Comparison of ENCODE assay signal across 11 cellular contexts in genomic region chr17:65155622-65156021, GRCh38. TPM values are rescaled to one million over a fixed set of nuclear protein-coding genes. Genes with fewer than 3 reads are reported as not detected.
DNase-seq lines count a peak whose midpoint lies in the region; ATAC-seq and TF ChIP-seq lines count a peak whose summit lies in the region.
"Had no signal": no experiment of that assay in that cellular context is flagged by ENCODE, and none has a peak within 500 bp of the region (broad histone marks: within the 10 kb centered on the region; RNA-seq: fewer than 3 reads in every experiment).

No MANE protein-coding gene starts in this region.

- TF ChIP-seq POLR2A in thyroid gland (IDR thresholded peaks at IDR 0.05) = no peak

- H3K4me3 ChIP-seq in fibroblast of villous mesenchyme (ENCODE audit: low read depth, low read length) (no peak overlapping the region), thyroid gland (replicated peaks in 1 of 3) (no peak overlapping the region)
- H3K4me3 ChIP-seq: suprapubic skin had no signal

- intact Hi-C loops in thyroid gland (cut with DNase I) = no loop called here

- no peak overlapping the region for H3K27ac ChIP-seq in thyroid gland
- H3K27ac ChIP-seq: suprapubic skin had no signal

- ATAC-seq in GM18520 (IDR thresholded peaks at IDR 0.05; ENCODE audit: unreplicated experiment) (peak; percentile 15), GM21423 (IDR thresholded peaks at IDR 0.05; ENCODE audit: unreplicated experiment) (peak; percentile 49), HG03175 (IDR thresholded peaks at IDR 0.05; ENCODE audit: unreplicated experiment) (peak; percentile 54)

- H3K4me1 ChIP-seq in thyroid gland = no peaks in the 10 kb centered on the region
- H3K4me1 ChIP-seq: suprapubic skin had no signal

- H3K27me3 ChIP-seq in thyroid gland = no peaks in the 10 kb centered on the region
- H3K27me3 ChIP-seq: suprapubic skin had no signal

- 57 to 63% methylated on average over 2 of the region's 2 CpGs for WGBS in thyroid gland, 2 donors

- H3K9me3 ChIP-seq in thyroid gland = no peaks in the 10 kb centered on the region
- H3K9me3 ChIP-seq: suprapubic skin had no signal

- TF ChIP-seq CTCF in fibroblast of villous mesenchyme (IDR thresholded peaks at IDR 0.05; ENCODE audit: insufficient read depth, low read depth, low read length) (no peak), thyroid gland (IDR thresholded peaks at IDR 0.05) (no peak)

- H3K36me3 ChIP-seq in thyroid gland = no peaks in the 10 kb centered on the region
- H3K36me3 ChIP-seq: suprapubic skin had no signal

- DNase-seq in fibroblast of villous mesenchyme (ENCODE audit: low read depth) = peak; percentile 17
- no peak for DNase-seq in thyroid gland
- DNase-seq in H4 (ENCODE audit: low spot score) = no peak
- DNase-seq in COLO668 (lab: John Stamatoyannopoulos, UW; ENCODE audit: unreplicated experiment) = no peak
- no peak for DNase-seq in SK-N-DZ (ENCODE audit: low spot score)
- DNase-seq: NCI-H748 treated with DMSO at 0.1 percent for 48 hours; stimulated activated CD4-positive, alpha-beta T cell treated with anti-CD3 and anti-CD28 coated beads, Interleukin-4, amount 100 ng/mL, for 1 hour had no signal

RNA-seq across cellular contexts. Expression of gene RGS9, which starts 18.5 kb away (rescaled TPM):
- 2.2 and 2.6 TPM in 2 replicates for total RNA-seq in fibroblast of villous mesenchyme
- total RNA-seq in thyroid gland = 10 to 100 TPM in 1 of 4 donors, 1 to 10 TPM in 3; 6.0 to 15.5 (median 6.7) TPM
- 3.2 and 3.8 TPM in 2 replicates for total RNA-seq in H4 (2014; rRNA removed; shearing (Covaris generic))
- 9.5 and 11.6 TPM in 2 replicates for polyA plus RNA-seq in SK-N-DZ (2014; cell fraction: cytosol; rRNA removed)
- polyA plus RNA-seq in SK-N-DZ (2014; cell fraction: nucleus; rRNA removed) = 5.3 and 5.7 TPM in 2 replicates
